In genomic region chr1:9248341-9249262, GRCh38 we compare ENCODE assay signal across 14 cellular contexts. TPM values are rescaled to one million over a fixed set of nuclear protein-coding genes. Genes with fewer than 3 reads are reported as not detected.
DNase-seq lines count a peak whose midpoint lies in the region; ATAC-seq and TF ChIP-seq lines count a peak whose summit lies in the region.
"Had no signal": no experiment of that assay in that cellular context is flagged by ENCODE, and none has a peak within 500 bp of the region (broad histone marks: within the 10 kb centered on the region; RNA-seq: fewer than 3 reads in every experiment).

No MANE protein-coding gene starts in this region.

- H3K9me3 Mint-ChIP-seq in T-helper 2 cell treated with Interferon-gamma antibody and Interleukin-4, amounts not matched to agents 5 μg/mL and 100 μg/mL, for 36 hours: no peaks in the 10 kb centered on the region
- no peaks in the 10 kb centered on the region for H3K9me3 Mint-ChIP-seq in nephron progenitor cell
- H3K9me3 Mint-ChIP-seq: CD8-positive, alpha-beta memory T cell; HFFc6 had no signal

- peaks cover 2 to 18% of the 10 kb centered on the region in 2 donors for H3K36me3 ChIP-seq in esophagus (ENCODE audit: control insufficient read depth in 2 of 2, insufficient read depth in 2 of 2, low read length in 1 of 2)
- H3K36me3 ChIP-seq in tibial artery: peaks cover 15 to 35% (median 33%) of the 10 kb centered on the region in 3 donors
- H3K36me3 ChIP-seq in MG63: no peaks in the 10 kb centered on the region; the same call in 1 of the 2 replicates

- ATAC-seq in GM21786 (IDR thresholded peaks at IDR 0.05; ENCODE audit: unreplicated experiment) (no peak), GM18870 (IDR thresholded peaks at IDR 0.05; ENCODE audit: unreplicated experiment) (no peak)

- TF ChIP-seq CTCF in nephron progenitor cell (IDR thresholded peaks at IDR 0.05) (no peak), tibial artery (IDR thresholded peaks at IDR 0.05) (no peak)

- H3K4me3 ChIP-seq in esophagus (ENCODE audit: low read depth in 1 of 2, low read length in 2 of 2) (no peak overlapping the region), tibial artery (no peak overlapping the region), MG63 (no peak overlapping the region)

- WGBS in esophagus, 2 donors: 48 to 67% methylated on average over 21 of the region's 21 CpGs

- intact Hi-C loops in tibial artery (cut with DNase I; ENCODE audit: low total_unique reads): loop anchor here (10.0 kb wide), 1 partner anchor 114 kb away; no protein-coding TSS in a partner anchor

- H3K36me3 Mint-ChIP-seq in T-helper 2 cell treated with Interferon-gamma antibody and Interleukin-4, amounts not matched to agents 5 μg/mL and 100 μg/mL, for 36 hours (ENCODE audit: low read depth): peaks cover 22% of the 10 kb centered on the region
- H3K36me3 Mint-ChIP-seq in nephron progenitor cell (ENCODE audit: low read depth): peaks cover 16% of the 10 kb centered on the region

- DNase-seq in T-helper 2 cell treated with Interferon-gamma antibody and Interleukin-4, amounts not matched to agents 5 μg/mL and 100 μg/mL, for 36 hours (ENCODE audit: low spot score): no peak
- DNase-seq in T-helper 2 cell (no peak), nephron progenitor cell (no peak), tibial artery (no peak), MG63 (no peak)
- DNase-seq: CD8-positive, alpha-beta memory T cell; HFFc6; mesenchymal stem cell; MM.1S; NCI-H226; SW 1271 had no signal

- H3K4me3 Mint-ChIP-seq in T-helper 2 cell treated with Interferon-gamma antibody and Interleukin-4, amounts not matched to agents 5 μg/mL and 100 μg/mL, for 36 hours: no peak overlapping the region
- H3K4me3 Mint-ChIP-seq in nephron progenitor cell: peak overlapping the region; percentile 53
- H3K4me3 Mint-ChIP-seq: CD8-positive, alpha-beta memory T cell; HFFc6 had no signal

- H3K27ac ChIP-seq in esophagus (ENCODE audit: low read depth in 2 of 2, low read length in 1 of 2): peak overlapping the region; percentile 52 to 86
- H3K27ac ChIP-seq in tibial artery: peak overlapping the region; percentile 71 to 72

- H3K4me1 Mint-ChIP-seq in T-helper 2 cell treated with Interferon-gamma antibody and Interleukin-4, amounts not matched to agents 5 μg/mL and 100 μg/mL, for 36 hours (ENCODE audit: low read depth): peaks cover 27% of the 10 kb centered on the region
- peaks cover 73% of the 10 kb centered on the region for H3K4me1 Mint-ChIP-seq in nephron progenitor cell

- no peaks in the 10 kb centered on the region for H3K27me3 ChIP-seq in esophagus (ENCODE audit: control insufficient read depth in 1 of 2, insufficient read depth in 2 of 2, low read length in 2 of 2)
- no peaks in the 10 kb centered on the region for H3K27me3 ChIP-seq in tibial artery
- H3K27me3 ChIP-seq in MG63: no peaks in the 10 kb centered on the region

- H3K4me1 ChIP-seq in esophagus (ENCODE audit: control insufficient read depth in 2 of 2, insufficient read depth in 2 of 2, low read length in 1 of 2) (peaks cover 33 to 50% of the 10 kb centered on the region in 2 donors), tibial artery (peaks cover 12 to 61% (median 54%) of the 10 kb centered on the region in 4 donors)

- H3K9me3 ChIP-seq in esophagus (ENCODE audit: control insufficient read depth in 2 of 2, insufficient read depth in 1 of 2, low read depth in 1 of 2, low read length in 1 of 2) (no peaks in the 10 kb centered on the region), tibial artery (no peaks in the 10 kb centered on the region), MG63 (no peaks in the 10 kb centered on the region)

- peak overlapping the region; percentile 42 for H3K27ac Mint-ChIP-seq in T-helper 2 cell treated with Interferon-gamma antibody and Interleukin-4, amounts not matched to agents 5 μg/mL and 100 μg/mL, for 36 hours
- peak overlapping the region; percentile 36 for H3K27ac Mint-ChIP-seq in nephron progenitor cell
- H3K27ac Mint-ChIP-seq: HFFc6 had no signal

- H3K27me3 Mint-ChIP-seq in T-helper 2 cell treated with Interferon-gamma antibody and Interleukin-4, amounts not matched to agents 5 μg/mL and 100 μg/mL, for 36 hours (ENCODE audit: low read depth): no peaks in the 10 kb centered on the region
- no peaks in the 10 kb centered on the region for H3K27me3 Mint-ChIP-seq in nephron progenitor cell (ENCODE audit: low read depth, poor library complexity)
- H3K27me3 Mint-ChIP-seq: CD8-positive, alpha-beta memory T cell had no signal

RNA-seq across cellular contexts. Expression of gene H6PD, which starts 14.0 kb away (rescaled TPM):
- polyA plus RNA-seq in esophagus: 1 to 10 TPM; 7.1 to 8.9 TPM
- total RNA-seq in MG63 (2014; rRNA removed; shearing (Covaris generic); ENCODE audit: low replicate concordance): 14.1 and 16.7 TPM in 2 replicates

RNA-seq across cellular contexts. Expression of gene SPSB1, which starts 44.1 kb away (rescaled TPM):
- polyA plus RNA-seq in esophagus: 10 to 100 TPM; 14.4 to 20.9 TPM
- 6.4 and 11.4 TPM in 2 replicates for total RNA-seq in MG63 (2014; rRNA removed; shearing (Covaris generic); ENCODE audit: low replicate concordance)
